8 cellular contexts compared by ENCODE assay signal in the genomic region with DNA sequence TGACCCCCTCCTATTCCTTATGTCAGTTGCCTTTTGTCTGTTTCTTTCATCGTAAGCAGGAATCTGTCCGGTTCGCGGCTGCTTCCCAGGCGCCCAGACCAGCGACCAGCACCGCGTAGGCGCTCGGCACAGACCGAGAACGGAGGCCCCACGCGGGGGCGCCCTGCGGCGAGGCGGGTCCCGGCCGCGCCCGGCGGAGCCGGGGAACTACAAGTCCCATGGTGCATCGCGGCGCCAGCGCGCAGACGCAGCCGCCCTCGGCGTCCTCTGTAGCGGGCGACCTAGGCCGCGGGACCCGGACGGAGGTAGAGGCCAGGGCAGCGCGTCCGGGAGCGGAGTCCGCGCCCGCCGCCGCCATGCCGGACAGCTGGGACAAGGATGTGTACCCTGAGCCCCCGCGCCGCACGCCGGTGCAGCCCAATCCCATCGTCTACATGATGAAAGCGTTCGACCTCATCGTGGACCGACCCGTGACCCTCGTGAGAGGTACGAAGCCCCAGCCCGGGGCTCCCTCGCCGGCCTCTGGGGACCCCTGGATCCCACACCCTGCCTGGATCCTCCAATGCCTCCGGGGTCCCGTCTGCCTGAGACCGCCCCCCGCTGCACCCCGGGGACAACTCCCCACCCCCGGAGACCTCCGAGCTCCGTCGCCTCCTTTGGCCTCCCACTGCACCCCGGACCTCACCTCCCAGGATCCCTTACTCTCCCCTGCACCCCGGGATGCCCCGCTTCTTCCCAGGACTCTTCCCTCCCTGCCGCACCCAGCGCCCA. TPM values are rescaled to one million over a fixed set of nuclear protein-coding genes. Genes with fewer than 3 reads are reported as not detected.
DNase-seq lines count a peak whose midpoint lies in the region; ATAC-seq and TF ChIP-seq lines count a peak whose summit lies in the region.

A gene (plus strand): TSS at position 270 of the 771 bp plus-strand sequence. CDS start 87 bp downstream, at position 357.

- H4K20me1 ChIP-seq in OCI-LY1 (ENCODE audit: insufficient read depth, low read length), result no peaks in the 10 kb centered on the region

- H3K4me1 ChIP-seq in OCI-LY1 (ENCODE audit: insufficient read depth, low read length, severe bottlenecking) (peaks cover 39% of the 10 kb centered on the region), mucosa of rectum (ENCODE audit: control insufficient read depth in 2 of 2, insufficient read depth in 2 of 2, low read length in 2 of 2) (peaks cover 18 to 24% of the 10 kb centered on the region in 2 donors)

- peaks cover 16% of the 10 kb centered on the region for H3F3A ChIP-seq in OCI-LY1 (ENCODE audit: insufficient read depth, low read length)

- no peak within 1 kb of the TSS for H2AFZ ChIP-seq in OCI-LY1 (ENCODE audit: low read length)

- H3K4me3 ChIP-seq in OCI-LY1 (ENCODE audit: low read depth, low read length, poor library complexity, severe bottlenecking), result peak within 1 kb of the TSS; percentile 90
- peak within 1 kb of the TSS; percentile 85 to 93 for H3K4me3 ChIP-seq in mucosa of rectum (ENCODE audit: low read length in 2 of 2)

- peak within 1 kb of the TSS; percentile 72 for H3K4me2 ChIP-seq in OCI-LY1 (ENCODE audit: low read length)

- no peaks in the 10 kb centered on the region; the same call in 1 of the 2 replicates for H3K27me3 ChIP-seq in OCI-LY1 (ENCODE audit: insufficient read depth, low read length)
- H3K27me3 ChIP-seq in mucosa of rectum (ENCODE audit: control insufficient read depth in 2 of 2, insufficient read depth in 2 of 2, low read length in 2 of 2), result no peaks in the 10 kb centered on the region

- TF ChIP-seq CTCF in OCI-LY1 (IDR thresholded peaks at IDR 0.05; ENCODE audit: low read length), result peak; percentile 89

- H3K27ac ChIP-seq in OCI-LY1 (ENCODE audit: low read depth, low read length, poor library complexity, severe bottlenecking) (peak within 1 kb of the TSS; percentile 75), epithelial cell of prostate (peak within 1 kb of the TSS; percentile 56), mucosa of rectum (ENCODE audit: low read depth in 2 of 2, low read length in 2 of 2) (peak within 1 kb of the TSS; percentile 76 to 86)

- peaks cover 35% of the 10 kb centered on the region for H3K36me3 ChIP-seq in OCI-LY1 (ENCODE audit: insufficient read depth, low read length)
- peaks cover 14 to 21% of the 10 kb centered on the region in 2 donors for H3K36me3 ChIP-seq in mucosa of rectum (ENCODE audit: control insufficient read depth in 2 of 2, insufficient read depth in 2 of 2, low read length in 2 of 2)

- peak within 1 kb of the TSS; percentile 90 for H3K9ac ChIP-seq in OCI-LY1 (ENCODE audit: low read length)
- peak within 1 kb of the TSS; percentile 93 to 96 for H3K9ac ChIP-seq in mucosa of rectum (ENCODE audit: low read depth in 1 of 2, low read length in 2 of 2)

- no peaks in the 10 kb centered on the region for H3K9me2 ChIP-seq in OCI-LY1 (ENCODE audit: low read depth, low read length)

- DNase-seq in COR-L47 (lab: John Stamatoyannopoulos, UW), result peak; percentile 76
- DNase-seq in HT-29 (ENCODE audit: low spot score), result peak; percentile 94
- peak; percentile 89 for DNase-seq in activated T-cell treated with anti-CD3 and anti-CD28 coated beads for 1 hour (ENCODE audit: low read depth)
- no peak for DNase-seq in epithelial cell of prostate (ENCODE audit: low read depth, low spot score)
- peak; percentile 77 to 88 for DNase-seq in stimulated activated CD8-positive, alpha-beta memory T cell treated with anti-CD3 and anti-CD28 coated beads, Interleukin-7, amount 100 ng/mL, for 1 hour (ENCODE audit: low read depth in 2 of 2)

- H3K9me3 ChIP-seq in OCI-LY1 (ENCODE audit: low read length) (no peaks in the 10 kb centered on the region), mucosa of rectum (ENCODE audit: control insufficient read depth in 2 of 2, low read length in 2 of 2) (no peaks in the 10 kb centered on the region)

- H3K79me2 ChIP-seq in OCI-LY1 (ENCODE audit: insufficient read depth, low read length), result peaks cover 14% of the 10 kb centered on the region

- peak; percentile 84 for ATAC-seq in GM19463 (IDR thresholded peaks at IDR 0.05; ENCODE audit: unreplicated experiment)

RNA-seq across cellular contexts. Expression of the gene that starts here (rescaled TPM):
- total RNA-seq in HT-29 (2014; rRNA removed; shearing (Covaris generic)), result 415 and 426 TPM in 2 replicates
